Comparison of ENCODE assay signal across 1 cellular context in the genomic region with DNA sequence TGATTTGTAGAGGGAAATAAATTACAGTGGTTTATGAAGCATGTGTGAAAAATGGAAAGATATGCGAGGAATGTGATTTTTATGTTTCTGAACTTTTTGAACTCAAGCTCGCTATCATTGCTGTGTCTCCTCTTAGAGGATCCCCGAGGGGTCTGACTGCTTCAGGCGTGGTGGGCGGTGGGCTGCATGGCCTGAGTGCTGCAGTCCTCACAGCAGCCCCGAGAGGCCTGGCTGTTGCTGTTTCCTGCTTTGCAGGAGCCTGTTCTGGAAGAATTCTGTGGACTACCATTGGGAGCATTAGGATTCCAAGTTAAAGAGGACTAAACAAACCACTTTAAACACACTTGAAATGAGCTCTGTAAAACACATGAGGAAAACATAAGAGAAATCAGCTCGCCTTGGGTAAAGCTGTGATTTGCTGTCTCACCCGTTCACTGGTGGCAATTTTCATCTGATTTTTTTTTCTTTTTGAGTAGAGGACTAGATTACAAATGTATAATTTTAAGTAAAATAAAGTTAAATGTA.
TF ChIP-seq lines count a peak whose summit lies in the region.

No MANE protein-coding gene starts in this region.

TF ChIP-seq in SK-N-SH treated with all-trans-retinoic acid at 6 μM for 48 hours, 23 proteins besides CTCF, POLR2A, EP300 and RAD21 (continued from another document):
- TF ChIP-seq SNAI2 (CRISPR knock-in tag; IDR thresholded peaks at IDR 0.05), result no peak
- TF ChIP-seq ZNF8 (CRISPR knock-in tag; IDR thresholded peaks at IDR 0.05), result no peak
- no peak for TF ChIP-seq TOX (CRISPR knock-in tag; IDR thresholded peaks at IDR 0.05; ENCODE audit: borderline replicate concordance)
- TF ChIP-seq BACH2 (CRISPR knock-in tag; IDR thresholded peaks at IDR 0.05; ENCODE audit: borderline replicate concordance), result no peak
